Comparison of ENCODE assay signal across 19 cellular contexts in the genomic region with DNA sequence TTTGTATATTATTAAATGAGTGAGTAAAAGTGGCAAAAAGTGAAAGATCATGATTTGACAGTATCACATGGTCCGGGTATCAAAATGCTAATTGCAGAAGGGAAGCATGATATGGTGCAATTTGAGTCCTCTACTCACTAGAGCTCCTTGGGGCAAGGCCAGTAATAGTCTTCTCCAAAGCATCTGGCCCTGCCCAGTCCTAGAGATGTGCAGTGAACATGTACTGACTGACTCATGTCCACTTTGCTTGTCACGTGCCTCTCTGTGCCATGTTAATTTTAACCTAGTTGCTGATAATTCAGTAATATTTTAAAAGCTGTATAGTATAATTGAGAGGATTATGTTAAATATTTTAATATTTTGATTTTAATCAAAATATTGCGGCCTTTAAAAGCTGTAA. TPM values are rescaled to one million over a fixed set of nuclear protein-coding genes. Genes with fewer than 3 reads are reported as not detected.
DNase-seq lines count a peak whose midpoint lies in the region; ATAC-seq and TF ChIP-seq lines count a peak whose summit lies in the region.
"Had no signal": no experiment of that assay in that cellular context is flagged by ENCODE, and none has a peak within 500 bp of the region (broad histone marks: within the 10 kb centered on the region; RNA-seq: fewer than 3 reads in every experiment).

No MANE protein-coding gene starts in this region.

- no peak overlapping the region for H4K8ac ChIP-seq in trophoblast cell (ENCODE audit: low read depth, low read length)

- peak overlapping the region; percentile 87 for H3K4ac ChIP-seq in trophoblast cell (ENCODE audit: low read depth, low read length)

- POLR2A ChIA-PET in activated CD4-positive, alpha-beta memory T cell treated with anti-CD3 and anti-CD28 coated beads, Interleukin-2, amount 10 ng/mL, durations not matched to agents 7 days and 5 days (lab: Charles Lee), result no interaction called here

- H2AK5ac ChIP-seq in trophoblast cell (ENCODE audit: low read length), result no peak overlapping the region

- peaks cover 44% of the 10 kb centered on the region for H3K79me2 ChIP-seq in mammary epithelial cell (ENCODE audit: insufficient read depth, low read length)
- H3K79me2 ChIP-seq in trophoblast cell (ENCODE audit: control insufficient read depth, insufficient read depth, low read length, poor library complexity), result peaks cover 2% of the 10 kb centered on the region

- H3K27ac ChIP-seq in mammary epithelial cell (ENCODE audit: insufficient read depth, low read depth, low read length) (no peak overlapping the region), trophoblast cell (ENCODE audit: low read depth, low read length) (no peak overlapping the region)

- DNase-seq in Daoy (ENCODE audit: low read depth), result peak; percentile 58
- peak; percentile 16 for DNase-seq in MG63
- peak; percentile 61 for DNase-seq in mammary epithelial cell
- DNase-seq in trophoblast cell, result no peak
- DNase-seq in SKM-1 (lab: John Stamatoyannopoulos, UW; ENCODE audit: unreplicated experiment), result no peak
- no peak for DNase-seq in stimulated activated CD4-positive, alpha-beta T cell treated with anti-CD3 and anti-CD28 coated beads, Interleukin-2, amount 100 ng/mL, for 48 hours
- no peak for DNase-seq in activated CD4-positive, alpha-beta memory T cell treated with anti-CD3 and anti-CD28 coated beads, Interleukin-2, amount 10 ng/mL, durations not matched to agents 7 days and 5 days
- DNase-seq: activated CD4-positive, alpha-beta T cell treated with anti-CD3 and anti-CD28 coated beads, Interleukin-2, amount 50 U/mL, for 4 hours; activated T-cell treated with anti-CD3 and anti-CD28 coated beads, Interleukin-2, amount 50 U/mL, for 1 hour; COR-L47; GF-D8; NCI-H2171; RPMI8226; stimulated activated CD4-positive, alpha-beta T cell treated with anti-CD3 and anti-CD28 coated beads, Interleukin-1b, Interleukin-23, amount 100 ng/mL, for 48 hours; substantia nigra had no signal

- dilution Hi-C loops in mammary epithelial cell (cut with HindIII; ENCODE audit: low sequenced_read_pairs), result no loop called here

- no peak overlapping the region for H3K18ac ChIP-seq in trophoblast cell (ENCODE audit: low read length)

- H3K4me3 Mint-ChIP-seq in activated CD4-positive, alpha-beta memory T cell treated with anti-CD3 and anti-CD28 coated beads, Interleukin-2, amount 10 ng/mL, durations not matched to agents 7 days and 5 days, result no peak overlapping the region
- H3K4me3 Mint-ChIP-seq: mesothelial cell of epicardium had no signal

- in situ Hi-C loops in mammary epithelial cell (cut with MboI; ENCODE audit: low sequenced_read_pairs in 2 of 2), result no loop called here

- H3K14ac ChIP-seq in trophoblast cell (ENCODE audit: low read length), result no peak overlapping the region

- H3K27me3 ChIP-seq in MG63 (no peaks in the 10 kb centered on the region), mammary epithelial cell (ENCODE audit: insufficient read depth, low read length) (no peaks in the 10 kb centered on the region), trophoblast cell (ENCODE audit: insufficient read depth, low read length) (no peaks in the 10 kb centered on the region)

- H3K36me3 Mint-ChIP-seq in activated CD4-positive, alpha-beta memory T cell treated with anti-CD3 and anti-CD28 coated beads, Interleukin-2, amount 10 ng/mL, durations not matched to agents 7 days and 5 days (ENCODE audit: low read depth), result no peaks in the 10 kb centered on the region
- H3K36me3 Mint-ChIP-seq: activated naive CD4-positive, alpha-beta T cell treated with anti-CD3 and anti-CD28 coated beads, Interleukin-2, amount 50 U/mL, for 72 hours; mesothelial cell of epicardium had no signal

- H3K4me3 ChIP-seq in MG63, result no peak overlapping the region
- H3K4me3 ChIP-seq in mammary epithelial cell (replicated peaks in 1 of 3; ENCODE audit: insufficient read depth in 1 of 3, low read depth in 2 of 3, low read length in 3 of 3), result no peak overlapping the region
- H3K4me3 ChIP-seq in trophoblast cell (ENCODE audit: low read depth, low read length), result no peak overlapping the region
- H3K4me3 ChIP-seq: K562 had no signal

- no peak overlapping the region for H4K91ac ChIP-seq in trophoblast cell (ENCODE audit: low read depth, low read length)

- no peak overlapping the region for H2BK12ac ChIP-seq in trophoblast cell (ENCODE audit: low read length)

- no peaks in the 10 kb centered on the region for H3K4me1 Mint-ChIP-seq in activated CD4-positive, alpha-beta memory T cell treated with anti-CD3 and anti-CD28 coated beads, Interleukin-2, amount 10 ng/mL, durations not matched to agents 7 days and 5 days

- H3K79me1 ChIP-seq in trophoblast cell (ENCODE audit: low read length), result no peaks in the 10 kb centered on the region

- no peak for ATAC-seq in HG03139 (IDR thresholded peaks at IDR 0.05; ENCODE audit: unreplicated experiment)
- ATAC-seq: activated naive CD4-positive, alpha-beta T cell treated with anti-CD3 and anti-CD28 coated beads, Interleukin-2, amount 50 U/mL, for 72 hours had no signal

- H3K9me3 ChIP-seq in MG63 (no peaks in the 10 kb centered on the region), mammary epithelial cell (replicated peaks; ENCODE audit: insufficient read depth, low read length) (no peaks in the 10 kb centered on the region), trophoblast cell (ENCODE audit: insufficient read depth, low read depth, low read length) (no peaks in the 10 kb centered on the region)

- H3K9me3 Mint-ChIP-seq in activated CD4-positive, alpha-beta memory T cell treated with anti-CD3 and anti-CD28 coated beads, Interleukin-2, amount 10 ng/mL, durations not matched to agents 7 days and 5 days, result no peaks in the 10 kb centered on the region
- H3K9me3 Mint-ChIP-seq: activated naive CD4-positive, alpha-beta T cell treated with anti-CD3 and anti-CD28 coated beads, Interleukin-2, amount 50 U/mL, for 72 hours; mesothelial cell of epicardium had no signal

- no peaks in the 10 kb centered on the region for H3K27me3 Mint-ChIP-seq in activated CD4-positive, alpha-beta memory T cell treated with anti-CD3 and anti-CD28 coated beads, Interleukin-2, amount 10 ng/mL, durations not matched to agents 7 days and 5 days

- H4K20me1 ChIP-seq in mammary epithelial cell (ENCODE audit: insufficient read depth, low read length), result no peaks in the 10 kb centered on the region

- H3K9ac ChIP-seq in mammary epithelial cell (ENCODE audit: insufficient read depth, low read length) (no peak overlapping the region), trophoblast cell (ENCODE audit: low read length) (no peak overlapping the region)

- intact Hi-C loops in mammary epithelial cell (cut with micrococcal nuclease), result no loop called here

- H3K27ac Mint-ChIP-seq in activated CD4-positive, alpha-beta memory T cell treated with anti-CD3 and anti-CD28 coated beads, Interleukin-2, amount 10 ng/mL, durations not matched to agents 7 days and 5 days, result no peak overlapping the region
- H3K27ac Mint-ChIP-seq: activated naive CD4-positive, alpha-beta T cell treated with anti-CD3 and anti-CD28 coated beads, Interleukin-2, amount 50 U/mL, for 72 hours; mesothelial cell of epicardium had no signal

- H2AFZ ChIP-seq in mammary epithelial cell (ENCODE audit: low read depth, low read length) (no peak overlapping the region), trophoblast cell (ENCODE audit: insufficient read depth, low read length, poor library complexity) (no peak overlapping the region)

- H4K12ac ChIP-seq in trophoblast cell (ENCODE audit: low read depth, low read length), result no peak overlapping the region

- H3K23ac ChIP-seq in trophoblast cell (ENCODE audit: low read length), result no peak overlapping the region

- H3K4me1 ChIP-seq in mammary epithelial cell (ENCODE audit: insufficient read depth, low read length), result peaks cover 39% of the 10 kb centered on the region
- peaks cover 9 to 13% of the 10 kb centered on the region in 2 experiments for H3K4me1 ChIP-seq in trophoblast cell (ENCODE audit: control insufficient read depth in 1 of 2, insufficient read depth in 2 of 2, low read length in 2 of 2)

- TF ChIP-seq CTCF in mammary epithelial cell (conservative IDR thresholded peaks at IDR 0.05 in 1 of 2, IDR thresholded peaks at IDR 0.05 in 1 of 2; ENCODE audit: extremely low read depth in 1 of 2, insufficient read depth in 1 of 2, low read depth in 1 of 2, low read length in 2 of 2), result no peak

- H3K4me2 ChIP-seq in mammary epithelial cell (ENCODE audit: insufficient read depth, low read depth, low read length), result peak overlapping the region; percentile 12
- H3K4me2 ChIP-seq in trophoblast cell (ENCODE audit: low read length), result no peak overlapping the region

- H2BK5ac ChIP-seq in trophoblast cell (ENCODE audit: low read depth, low read length, poor library complexity), result no peak overlapping the region

- no peaks in the 10 kb centered on the region for H3K36me3 ChIP-seq in MG63
- no peaks in the 10 kb centered on the region for H3K36me3 ChIP-seq in mammary epithelial cell (ENCODE audit: insufficient read depth, low read length)
- H3K36me3 ChIP-seq in trophoblast cell (ENCODE audit: control insufficient read depth in 1 of 2, insufficient read depth in 2 of 2, low read length in 2 of 2), result no peaks in the 10 kb centered on the region

- CTCF ChIA-PET in mammary epithelial cell (lab: Charles Lee; ENCODE audit: low non-redundant PET), result no interaction called here
- CTCF ChIA-PET in activated CD4-positive, alpha-beta memory T cell treated with anti-CD3 and anti-CD28 coated beads, Interleukin-2, amount 10 ng/mL, durations not matched to agents 7 days and 5 days (lab: Charles Lee), result no interaction called here

- WGBS in mammary epithelial cell (ENCODE audit: low coverage, missing lambda C conversion rate), result 69% methylated on average over 3 of the region's 3 CpGs
- WGBS in trophoblast cell (ENCODE audit: extremely low coverage, insufficient coverage, insufficient read length), result 100% methylated on average over 1 of the region's 3 CpGs

- no TSS peak for BruUV-seq in mammary epithelial cell (replicated peaks; lab: Mats Ljungman, UMichigan)

- H2BK120ac ChIP-seq in trophoblast cell (ENCODE audit: insufficient read depth, low read length, poor library complexity), result no peak overlapping the region

RNA-seq across cellular contexts. Expression of gene TENM3, which starts 54.6 kb away (rescaled TPM):
- total RNA-seq in Daoy (2014; rRNA removed; shearing (Covaris generic)), result 33.9 and 40.5 TPM in 2 replicates
- 0.05 and 0.10 TPM in 2 replicates for total RNA-seq in MG63 (2014; rRNA removed; shearing (Covaris generic); ENCODE audit: low replicate concordance)
- total RNA-seq in mammary epithelial cell, result 10 to 100 TPM; 43.2 to 54.9 TPM
- 24.5 TPM for polyA plus RNA-seq in mammary epithelial cell
- 104 TPM for polyA minus RNA-seq in mammary epithelial cell
- 112 and 119 TPM in 2 replicates for polyA plus RNA-seq in trophoblast cell (2013)
- total RNA-seq in activated CD4-positive, alpha-beta memory T cell treated with anti-CD3 and anti-CD28 coated beads, Interleukin-2, amount 10 ng/mL, durations not matched to agents 7 days and 5 days, result not detected
- total RNA-seq: activated naive CD4-positive, alpha-beta T cell treated with anti-CD3 and anti-CD28 coated beads, Interleukin-2, amount 50 U/mL, for 72 hours had no signal

Comparison
In these comparisons a context has a peak if more than half of its experiments do, and no peak if none do; other contexts are left out.
1. DNase-seq: peak in Daoy (single experiment), MG63 (single experiment) and mammary epithelial cell (single experiment); none in trophoblast cell (0 of 2), SKM-1 (single experiment), stimulated activated CD4-positive, alpha-beta T cell treated with anti-CD3 and anti-CD28 coated beads, Interleukin-2, amount 100 ng/mL, for 48 hours (0 of 2) and activated CD4-positive, alpha-beta memory T cell treated with anti-CD3 and anti-CD28 coated beads, Interleukin-2, amount 10 ng/mL, durations not matched to agents 7 days and 5 days (single experiment).
2. RNA of gene TENM3, which starts 54.6 kb away (total RNA-seq): 43.2 to 54.9 TPM in mammary epithelial cell and 33.9 to 40.5 TPM in Daoy; 0.05 to 0.10 TPM in MG63 and not detected in activated CD4-positive, alpha-beta memory T cell treated with anti-CD3 and anti-CD28 coated beads, Interleukin-2, amount 10 ng/mL, durations not matched to agents 7 days and 5 days; every median in the first group is over 10 times any median in the second.